In the genomic region with DNA sequence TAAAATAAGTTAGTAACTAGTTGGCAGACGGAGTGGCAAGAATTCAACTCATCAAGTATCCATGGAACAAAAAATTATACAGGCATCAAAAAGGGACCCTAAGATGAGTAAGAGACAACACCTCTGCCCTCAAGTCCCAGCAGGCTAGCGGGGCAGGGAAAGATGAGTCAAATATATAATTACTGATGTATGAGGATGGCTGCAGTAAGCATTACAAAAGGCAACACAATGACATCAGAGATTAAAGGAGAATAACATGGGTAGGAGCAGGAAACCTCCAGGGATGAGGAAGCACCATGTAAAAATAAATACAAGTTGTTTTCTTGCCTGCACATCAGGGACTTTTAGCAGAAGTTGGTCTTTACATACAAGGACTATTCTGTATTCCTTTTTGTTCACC, we compare ENCODE assay signal across 36 cellular contexts.
"Had no signal": no experiment of that assay in that cellular context is flagged by ENCODE, and none has a peak within 500 bp of the region (broad histone marks: within the 10 kb centered on the region; RNA-seq: fewer than 3 reads in every experiment).

No MANE protein-coding gene starts in this region.

- H3K4me2 ChIP-seq: PC-9 had no signal

- FAIRE-seq: RCC 7860 had no signal

- H3K4me3 ChIP-seq: cardiac muscle cell, PC-9 had no signal

- H2AFZ ChIP-seq: PC-9 had no signal

- DNase-seq: activated CD4-positive, alpha-beta memory T cell treated with anti-CD3 and anti-CD28 coated beads, Interleukin-2, amount 10 ng/mL, durations not matched to agents 7 days and 5 days; activated CD4-positive, alpha-beta T cell treated with anti-CD3 and anti-CD28 coated beads for 1 hour; activated CD4-positive, alpha-beta T cell treated with anti-CD3 and anti-CD28 coated beads for 48 hours; activated CD4-positive, CD25-positive, alpha-beta regulatory T cell; activated CD8-positive, alpha-beta memory T cell treated with anti-CD3 and anti-CD28 coated beads for 24 hours; activated CD8-positive, alpha-beta memory T cell treated with anti-CD3 and anti-CD28 coated beads, Interleukin-2, amount 10 ng/mL, durations not matched to agents 7 days and 5 days; activated CD8-positive, alpha-beta memory T cell treated with anti-CD3 and anti-CD28 coated beads, Interleukin-2, amount 50 U/mL, for 48 hours; activated effector memory CD4-positive, alpha-beta T cell treated with Interleukin-2 at 50 U/mL for 16 hours; activated naive CD4-positive, alpha-beta T cell treated with anti-CD3 and anti-CD28 coated beads, Interleukin-2, amount 10 ng/mL, durations not matched to agents 7 days and 5 days; activated naive CD8-positive, alpha-beta T cell treated with anti-CD3 and anti-CD28 coated beads, Interleukin-2, amount 50 U/mL, for 24 hours; activated T-cell treated with anti-CD3 and anti-CD28 coated beads, Interleukin-2, amount 50 U/mL, for 48 hours; amniotic stem cell; aorta; brain microvascular endothelial cell; NCI-H1048; NCI-H1105 treated with DMSO at 0.1 percent for 48 hours; NCI-H1436 treated with DMSO at 0.1 percent for 48 hours; NCI-H1694 treated with DMSO at 0.1 percent for 48 hours; NCI-H2029; NCI-H345; NCI-H526; NCI-H748 treated with DMSO at 0.1 percent for 48 hours; NK-92 treated with Interleukin-12 subunit alpha and Interleukin-12 subunit beta, amount 100 ng/mL, for 24 hours; PC-9; SIG-M5; T-cell; T-helper 17 cell; T-helper 9 cell; WERI-Rb-1 had no signal

- H3K27me3 ChIP-seq: brain microvascular endothelial cell, cardiac muscle cell had no signal

- H3K9me3 Mint-ChIP-seq: activated CD4-positive, alpha-beta memory T cell treated with anti-CD3 and anti-CD28 coated beads, Interleukin-2, amount 10 ng/mL, durations not matched to agents 7 days and 5 days; activated naive CD4-positive, alpha-beta T cell treated with anti-CD3 and anti-CD28 coated beads, Interleukin-2, amount 10 ng/mL, durations not matched to agents 7 days and 5 days; central memory CD8-positive, alpha-beta T cell had no signal

- ATAC-seq: activated CD8-positive, alpha-beta memory T cell treated with anti-CD3 and anti-CD28 coated beads, Interleukin-2, amount 10 ng/mL, durations not matched to agents 7 days and 5 days; activated naive CD8-positive, alpha-beta T cell treated with anti-CD3 and anti-CD28 coated beads, Interleukin-2, amount 50 U/mL, for 24 hours; Right ventricle myocardium inferior; SK-N-SH treated with all-trans-retinoic acid at 6 μM for 48 hours; T-cell; T-helper 17 cell had no signal

- H3K27ac ChIP-seq: brain microvascular endothelial cell, cardiac muscle cell, PC-9, RWPE1, WERI-Rb-1 had no signal

- H3K27me3 Mint-ChIP-seq: activated CD4-positive, alpha-beta memory T cell treated with anti-CD3 and anti-CD28 coated beads, Interleukin-2, amount 10 ng/mL, durations not matched to agents 7 days and 5 days; activated CD8-positive, alpha-beta memory T cell treated with anti-CD3 and anti-CD28 coated beads, Interleukin-2, amount 10 ng/mL, durations not matched to agents 7 days and 5 days; activated naive CD8-positive, alpha-beta T cell; activated naive CD8-positive, alpha-beta T cell treated with anti-CD3 and anti-CD28 coated beads, Interleukin-2, amount 50 U/mL, for 24 hours had no signal

- H3K4me1 Mint-ChIP-seq: activated CD4-positive, alpha-beta memory T cell treated with anti-CD3 and anti-CD28 coated beads, Interleukin-2, amount 10 ng/mL, durations not matched to agents 7 days and 5 days; activated naive CD4-positive, alpha-beta T cell treated with anti-CD3 and anti-CD28 coated beads, Interleukin-2, amount 10 ng/mL, durations not matched to agents 7 days and 5 days; activated naive CD8-positive, alpha-beta T cell treated with anti-CD3 and anti-CD28 coated beads, Interleukin-2, amount 50 U/mL, for 24 hours; central memory CD8-positive, alpha-beta T cell; T-cell; T-helper 17 cell had no signal

- H3K36me3 Mint-ChIP-seq: activated CD8-positive, alpha-beta memory T cell treated with anti-CD3 and anti-CD28 coated beads, Interleukin-2, amount 10 ng/mL, durations not matched to agents 7 days and 5 days; activated naive CD4-positive, alpha-beta T cell treated with anti-CD3 and anti-CD28 coated beads, Interleukin-2, amount 10 ng/mL, durations not matched to agents 7 days and 5 days; T-cell had no signal

- H3K4me3 Mint-ChIP-seq: activated CD4-positive, alpha-beta memory T cell treated with anti-CD3 and anti-CD28 coated beads, Interleukin-2, amount 10 ng/mL, durations not matched to agents 7 days and 5 days; activated CD8-positive, alpha-beta memory T cell treated with anti-CD3 and anti-CD28 coated beads, Interleukin-2, amount 10 ng/mL, durations not matched to agents 7 days and 5 days; activated naive CD4-positive, alpha-beta T cell treated with anti-CD3 and anti-CD28 coated beads, Interleukin-2, amount 10 ng/mL, durations not matched to agents 7 days and 5 days; activated naive CD8-positive, alpha-beta T cell; activated naive CD8-positive, alpha-beta T cell treated with anti-CD3 and anti-CD28 coated beads, Interleukin-2, amount 50 U/mL, for 24 hours; central memory CD8-positive, alpha-beta T cell; T-cell; T-helper 17 cell had no signal

- H3K27ac Mint-ChIP-seq: activated CD4-positive, alpha-beta memory T cell treated with anti-CD3 and anti-CD28 coated beads, Interleukin-2, amount 10 ng/mL, durations not matched to agents 7 days and 5 days; activated CD8-positive, alpha-beta memory T cell treated with anti-CD3 and anti-CD28 coated beads, Interleukin-2, amount 10 ng/mL, durations not matched to agents 7 days and 5 days; activated naive CD4-positive, alpha-beta T cell treated with anti-CD3 and anti-CD28 coated beads, Interleukin-2, amount 10 ng/mL, durations not matched to agents 7 days and 5 days; activated naive CD8-positive, alpha-beta T cell; activated naive CD8-positive, alpha-beta T cell treated with anti-CD3 and anti-CD28 coated beads, Interleukin-2, amount 50 U/mL, for 24 hours; T-cell; T-helper 17 cell had no signal
